Comparison of ENCODE assay signal across 33 cellular contexts in genomic region chr16:19148189-19148588, GRCh38. TPM values are rescaled to one million over a fixed set of nuclear protein-coding genes. Genes with fewer than 3 reads are reported as not detected.
"Had no signal": no experiment of that assay in that cellular context is flagged by ENCODE, and none has a peak within 500 bp of the region (broad histone marks: within the 10 kb centered on the region; RNA-seq: fewer than 3 reads in every experiment).

No MANE protein-coding gene starts in this region.

- H3K4me3 ChIP-seq: adrenal gland, ascending aorta, body of pancreas, breast epithelium, cardiac muscle cell had no signal

- H3K4me1 ChIP-seq: adrenal gland, ascending aorta, body of pancreas, breast epithelium had no signal

- ATAC-seq: activated naive CD4-positive, alpha-beta T cell treated with anti-CD3 and anti-CD28 coated beads, Interleukin-2, amount 50 U/mL, for 72 hours; activated naive CD8-positive, alpha-beta T cell treated with anti-CD3 and anti-CD28 coated beads, Interleukin-2, amount 50 U/mL, for 24 hours; activated T-cell treated with anti-CD3 and anti-CD28 coated beads, Interleukin-2, amount 50 U/mL, for 4 hours; activated T-cell treated with anti-CD3 and anti-CD28 coated beads, Interleukin-2, amount 50 U/mL, for 72 hours; activated T-helper 17 cell treated with anti-CD3 and anti-CD28 coated beads, Interleukin-2, amount 50 U/mL, for 72 hours; body of pancreas had no signal

- H3K27me3 ChIP-seq: adrenal gland, ascending aorta, brain microvascular endothelial cell, breast epithelium, cardiac muscle cell had no signal

- DNase-seq: activated effector memory CD4-positive, alpha-beta T cell treated with anti-CD3 and anti-CD28 coated beads, Interleukin-2, amount 50 U/mL, for 16 hours; activated effector memory CD4-positive, alpha-beta T cell treated with Interleukin-2 at 50 U/mL for 16 hours; activated gamma-delta T cell; activated gamma-delta T cell treated with Interleukin-2 at 50 U/mL for 16 hours; activated naive CD4-positive, alpha-beta T cell; activated naive CD4-positive, alpha-beta T cell treated with anti-CD3 and anti-CD28 coated beads for 36 hours; activated naive CD4-positive, alpha-beta T cell treated with anti-CD3 and anti-CD28 coated beads, Interleukin-2, amount 10 ng/mL, durations not matched to agents 7 days and 5 days; activated naive CD4-positive, alpha-beta T cell treated with anti-CD3 and anti-CD28 coated beads, Interleukin-2, amount 50 U/mL, for 16 hours; activated naive CD4-positive, alpha-beta T cell treated with Interleukin-2 at 50 U/mL for 16 hours; activated naive CD8-positive, alpha-beta T cell treated with anti-CD3 and anti-CD28 coated beads for 36 hours; activated naive CD8-positive, alpha-beta T cell treated with anti-CD3 and anti-CD28 coated beads, Interleukin-2, amount 10 ng/mL, durations not matched to agents 7 days and 5 days; activated naive CD8-positive, alpha-beta T cell treated with anti-CD3 and anti-CD28 coated beads, Interleukin-2, amount 50 U/mL, for 24 hours; activated T-cell treated with anti-CD3 and anti-CD28 coated beads, Interleukin-2, amount 50 U/mL, for 24 hours; activated T-cell treated with anti-CD3 and anti-CD28 coated beads, Interleukin-2, amount 50 U/mL, for 4 hours; activated T-cell treated with anti-CD3 and anti-CD28 coated beads, Interleukin-2, amount 50 U/mL, for 48 hours; activated T-cell treated with anti-CD3 and anti-CD28 coated beads, Interleukin-2, amount 50 U/mL, for 72 hours; adrenal gland; amniotic stem cell; amygdala; anterior cingulate cortex; aorta; body of pancreas; brain microvascular endothelial cell; caudate nucleus; central memory CD4-positive, alpha-beta T cell; cerebellar nuclear complex had no signal

- FAIRE-seq: astrocyte, bronchial epithelial cell had no signal

- H3K27ac ChIP-seq: adrenal gland, ascending aorta, body of pancreas, brain microvascular endothelial cell, breast epithelium, cardiac muscle cell had no signal

- H3K9me3 ChIP-seq: adrenal gland, ascending aorta, body of pancreas, breast epithelium had no signal

- H3K36me3 ChIP-seq: adrenal gland, ascending aorta, brain microvascular endothelial cell, breast epithelium, cardiac muscle cell had no signal

RNA-seq across cellular contexts. Expression of gene SYT17, which starts 19.9 kb away (rescaled TPM):
- total RNA-seq: activated naive CD4-positive, alpha-beta T cell treated with anti-CD3 and anti-CD28 coated beads for 36 hours; activated naive CD4-positive, alpha-beta T cell treated with anti-CD3 and anti-CD28 coated beads, Interleukin-2, amount 50 U/mL, for 72 hours; activated naive CD8-positive, alpha-beta T cell treated with anti-CD3 and anti-CD28 coated beads, Interleukin-2, amount 10 ng/mL, durations not matched to agents 7 days and 5 days; activated T-helper 17 cell treated with anti-CD3 and anti-CD28 coated beads, Interleukin-2, amount 50 U/mL, for 72 hours had no signal
